ENCODE assay signal across 9 cellular contexts in the genomic region with DNA sequence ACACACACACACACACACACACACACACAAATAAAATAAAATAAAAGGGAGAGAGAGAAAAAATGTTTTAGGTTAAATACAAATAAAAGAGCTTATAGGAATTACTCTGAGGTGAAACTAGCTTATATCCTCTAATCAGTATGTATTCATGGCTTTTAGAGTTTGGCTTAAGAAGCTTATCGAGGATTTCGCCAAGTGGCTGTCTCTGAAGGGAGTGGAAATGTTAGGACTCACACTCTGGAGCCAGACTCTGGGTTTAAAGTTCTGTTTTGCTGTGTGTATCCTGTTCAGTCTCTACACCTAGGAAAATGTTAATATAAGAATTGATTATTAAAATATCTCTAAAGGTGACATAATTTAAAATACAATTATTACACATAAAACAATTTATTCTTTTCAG.
"Had no signal": no experiment of that assay in that cellular context is flagged by ENCODE, and none has a peak within 500 bp of the region (broad histone marks: within the 10 kb centered on the region; RNA-seq: fewer than 3 reads in every experiment).

No MANE protein-coding gene starts in this region.

- ATAC-seq: GM23338, HCT116, HepG2 had no signal

- H3K27ac ChIP-seq: HL-60, KMS-11 had no signal

- H3K4me1 ChIP-seq: HAP-1 had no signal

- H3K4me3 ChIP-seq: GM23338, HAP-1 had no signal

- H3K9me3 ChIP-seq: HAP-1 had no signal

- DNase-seq: H7, HFFc6, KBM-7 had no signal

- H3K36me3 ChIP-seq: HAP-1 had no signal
